8 cellular contexts compared by ENCODE assay signal in the genomic region with DNA sequence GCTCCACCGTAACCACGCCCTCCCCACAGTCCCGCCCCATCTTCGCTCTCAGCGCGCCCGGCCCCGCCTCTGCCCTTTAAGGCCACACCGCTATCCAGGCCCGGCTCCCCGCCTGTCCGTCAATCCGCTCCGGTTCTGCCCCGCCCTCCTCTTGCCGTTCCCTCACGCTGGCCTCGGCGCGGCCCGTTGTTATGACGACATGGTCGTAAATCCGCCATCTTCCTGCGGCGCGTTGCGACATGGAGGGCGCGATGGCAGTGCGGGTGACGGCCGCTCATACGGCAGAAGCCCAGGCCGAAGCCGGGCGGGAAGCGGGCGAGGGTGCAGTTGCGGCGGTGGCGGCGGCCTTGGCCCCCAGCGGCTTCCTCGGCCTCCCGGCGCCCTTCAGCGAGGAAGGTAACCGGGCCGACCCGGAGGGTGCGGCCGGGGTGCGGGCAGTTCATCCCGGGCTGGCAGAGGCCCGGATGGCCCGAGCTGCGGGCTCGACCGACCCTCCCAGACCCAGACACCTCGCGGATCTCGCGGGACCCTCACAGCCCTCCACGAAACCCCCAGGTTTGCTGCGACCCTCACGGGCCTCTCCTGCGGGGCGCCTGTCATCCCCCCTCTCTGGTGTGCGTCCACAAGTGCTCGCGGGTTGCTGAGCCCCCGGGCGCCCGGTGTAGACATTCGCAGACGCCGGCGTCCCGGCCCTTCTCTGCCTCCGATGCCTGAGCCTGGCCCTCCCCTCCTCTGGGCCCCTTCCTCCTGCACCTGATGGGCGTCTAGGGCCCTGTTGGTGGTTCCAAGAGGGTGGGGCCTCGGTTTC. TPM values are rescaled to one million over a fixed set of nuclear protein-coding genes. Genes with fewer than 3 reads are reported as not detected.
DNase-seq lines count a peak whose midpoint lies in the region; TF ChIP-seq lines count a peak whose summit lies in the region.

A gene with protein sequence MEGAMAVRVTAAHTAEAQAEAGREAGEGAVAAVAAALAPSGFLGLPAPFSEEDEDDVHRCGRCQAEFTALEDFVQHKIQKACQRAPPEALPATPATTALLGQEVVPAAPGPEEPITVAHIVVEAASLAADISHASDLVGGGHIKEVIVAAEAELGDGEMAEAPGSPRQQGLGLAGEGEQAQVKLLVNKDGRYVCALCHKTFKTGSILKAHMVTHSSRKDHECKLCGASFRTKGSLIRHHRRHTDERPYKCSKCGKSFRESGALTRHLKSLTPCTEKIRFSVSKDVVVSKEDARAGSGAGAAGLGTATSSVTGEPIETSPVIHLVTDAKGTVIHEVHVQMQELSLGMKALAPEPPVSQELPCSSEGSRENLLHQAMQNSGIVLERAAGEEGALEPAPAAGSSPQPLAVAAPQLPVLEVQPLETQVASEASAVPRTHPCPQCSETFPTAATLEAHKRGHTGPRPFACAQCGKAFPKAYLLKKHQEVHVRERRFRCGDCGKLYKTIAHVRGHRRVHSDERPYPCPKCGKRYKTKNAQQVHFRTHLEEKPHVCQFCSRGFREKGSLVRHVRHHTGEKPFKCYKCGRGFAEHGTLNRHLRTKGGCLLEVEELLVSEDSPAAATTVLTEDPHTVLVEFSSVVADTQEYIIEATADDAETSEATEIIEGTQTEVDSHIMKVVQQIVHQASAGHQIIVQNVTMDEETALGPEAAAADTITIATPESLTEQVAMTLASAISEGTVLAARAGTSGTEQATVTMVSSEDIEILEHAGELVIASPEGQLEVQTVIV (plus strand): TSS at position 217 of the 808 bp plus-strand sequence. CDS start 23 bp downstream, at position 240.

- peaks cover 27% of the 10 kb centered on the region for H4K20me1 ChIP-seq in SK-N-SH (ENCODE audit: insufficient read depth)

- H3K4me2 ChIP-seq in SK-N-SH = peak within 1 kb of the TSS; percentile 91

- H3K27me3 ChIP-seq in SK-N-SH (ENCODE audit: insufficient read depth) = no peaks in the 10 kb centered on the region
- no peaks in the 10 kb centered on the region for H3K27me3 ChIP-seq in suprapubic skin

- no peak for TF ChIP-seq RAD21 in SK-N-SH (IDR thresholded peaks at IDR 0.05; ENCODE audit: low read length)

- H3K27ac ChIP-seq in SK-N-SH (ENCODE audit: low read depth in 2 of 2, low read length in 1 of 2) (peak within 1 kb of the TSS; percentile 62 to 75), suprapubic skin (peak within 1 kb of the TSS; percentile 91)

- peaks cover 16% of the 10 kb centered on the region for H3K4me1 Mint-ChIP-seq in HFFc6 (ENCODE audit: low read depth)

- H3K4me3 Mint-ChIP-seq in HFFc6 = peak within 1 kb of the TSS; percentile 90

- H3K27ac Mint-ChIP-seq in HFFc6 = peak within 1 kb of the TSS; percentile 60

- no peaks in the 10 kb centered on the region for H3K27me3 Mint-ChIP-seq in HFFc6 (ENCODE audit: insufficient read depth)

- H3K9me2 ChIP-seq in SK-N-SH = no peaks in the 10 kb centered on the region

- H3K9ac ChIP-seq in SK-N-SH = peak within 1 kb of the TSS; percentile 89

- H3K9me3 ChIP-seq in SK-N-SH (no peaks in the 10 kb centered on the region), suprapubic skin (no peaks in the 10 kb centered on the region)

- TF ChIP-seq CTCF in HFFc6 (IDR thresholded peaks at IDR 0.05) = peak; percentile 22; the same call in 1 of the 2 replicates
- TF ChIP-seq CTCF in NB4 (IDR thresholded peaks at IDR 0.05; ENCODE audit: low read depth, low read length) = no peak
- no peak; the same call in 1 of the 2 replicates for TF ChIP-seq CTCF in SK-N-SH (IDR thresholded peaks at IDR 0.05)
- TF ChIP-seq CTCF in suprapubic skin (IDR thresholded peaks at IDR 0.05) = no peak

- DNase-seq in GM04503 (ENCODE audit: low read depth) (peak; percentile 90), HFFc6 (peak; percentile 99), NB4 (ENCODE audit: low read depth) (peak; percentile 100), SK-N-SH (peak; percentile 99), germinal center (ENCODE audit: low spot score) (peak; percentile 99), nucleus accumbens (lab: John Stamatoyannopoulos, UW) (peak; percentile 68 to 99 (median 97)), suprapubic skin (ENCODE audit: low spot score in 2 of 2) (peak; percentile 100)
- DNase-seq in activated naive CD4-positive, alpha-beta T cell treated with anti-CD3 and anti-CD28 coated beads, Interleukin-2, amount 50 U/mL, for 16 hours = peak; percentile 100

- H3K4me3 ChIP-seq in NB4 (ENCODE audit: low read depth, low read length) = peak within 1 kb of the TSS; percentile 77
- peak within 1 kb of the TSS; percentile 72 to 96 for H3K4me3 ChIP-seq in SK-N-SH (ENCODE audit: low read depth in 2 of 2, low read length in 1 of 2)
- peak within 1 kb of the TSS; percentile 95 for H3K4me3 ChIP-seq in suprapubic skin

- TF ChIP-seq POLR2A in NB4 (IDR thresholded peaks at IDR 0.05; ENCODE audit: extremely low read depth, insufficient read length) (peak; percentile 89), suprapubic skin (IDR thresholded peaks at IDR 0.05) (peak; percentile 76 to 80)

- no peaks in the 10 kb centered on the region for H3F3A ChIP-seq in SK-N-SH (replicated peaks; ENCODE audit: insufficient read depth)

- H3K36me3 Mint-ChIP-seq in HFFc6 (ENCODE audit: low read depth) = no peaks in the 10 kb centered on the region

- H3K9me3 Mint-ChIP-seq in HFFc6 = no peaks in the 10 kb centered on the region

- H2AFZ ChIP-seq in SK-N-SH (ENCODE audit: low read depth) = peak within 1 kb of the TSS; percentile 100

- H3K36me3 ChIP-seq in SK-N-SH (replicated peaks in 1 of 2; ENCODE audit: control insufficient read depth in 1 of 2, insufficient read depth in 2 of 2, low read length in 1 of 2) (peaks cover 0 to 7% of the 10 kb centered on the region in 2 experiments), suprapubic skin (peaks cover 5% of the 10 kb centered on the region)

- peaks cover 48% of the 10 kb centered on the region for H3K79me2 ChIP-seq in SK-N-SH (ENCODE audit: insufficient read depth)

- CTCF ChIA-PET in SK-N-SH (lab: Yijun Ruan, JAX) = interaction anchor here (1.5 kb wide), 1 partner anchor 29 kb away, joined by 5 read pairs; no protein-coding TSS in a partner anchor

- WGBS in SK-N-SH (ENCODE audit: low lambda C conversion rate) = under 1% methylated on average over 25 of the region's 83 CpGs
- WGBS in suprapubic skin = under 1% methylated on average over 40 of the region's 83 CpGs

- POLR2A ChIA-PET in SK-N-SH (lab: Yijun Ruan, JAX) = no interaction called here

- TF ChIP-seq EP300 in SK-N-SH (IDR thresholded peaks at IDR 0.05; ENCODE audit: borderline replicate concordance in 1 of 2, low read depth in 1 of 2, low read length in 1 of 2) (no peak), suprapubic skin (IDR thresholded peaks at IDR 0.05) (no peak)

- H3K4me1 ChIP-seq in SK-N-SH (ENCODE audit: control insufficient read depth in 1 of 2, insufficient read depth in 2 of 2, low read depth in 1 of 2, low read length in 1 of 2) (peaks cover 0 to 4% of the 10 kb centered on the region in 2 experiments; a peak in 1 of 4 replicates), suprapubic skin (peaks cover 32% of the 10 kb centered on the region)

TF ChIP-seq in SK-N-SH, 30 proteins besides CTCF, POLR2A, EP300 and RAD21 (continues in another document):
- TF ChIP-seq MXI1 (IDR thresholded peaks at IDR 0.05; ENCODE audit: low read depth, low read length) (peak; percentile 97), GABPA (IDR thresholded peaks at IDR 0.05; ENCODE audit: low read depth) (peak; percentile 42; the same call in 1 of the 2 replicates), YY1 (IDR thresholded peaks at IDR 0.05; ENCODE audit: low read depth) (peak; percentile 90), MAX (IDR thresholded peaks at IDR 0.05; ENCODE audit: low read depth) (peak; percentile 84)
- TF ChIP-seq, protein P1, sequence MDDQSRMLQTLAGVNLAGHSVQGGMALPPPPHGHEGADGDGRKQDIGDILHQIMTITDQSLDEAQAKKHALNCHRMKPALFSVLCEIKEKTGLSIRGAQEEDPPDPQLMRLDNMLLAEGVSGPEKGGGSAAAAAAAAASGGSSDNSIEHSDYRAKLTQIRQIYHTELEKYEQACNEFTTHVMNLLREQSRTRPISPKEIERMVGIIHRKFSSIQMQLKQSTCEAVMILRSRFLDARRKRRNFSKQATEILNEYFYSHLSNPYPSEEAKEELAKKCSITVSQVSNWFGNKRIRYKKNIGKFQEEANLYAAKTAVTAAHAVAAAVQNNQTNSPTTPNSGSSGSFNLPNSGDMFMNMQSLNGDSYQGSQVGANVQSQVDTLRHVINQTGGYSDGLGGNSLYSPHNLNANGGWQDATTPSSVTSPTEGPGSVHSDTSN (IDR thresholded peaks at IDR 0.05) = peak; percentile 98
- TF ChIP-seq, protein P2, sequence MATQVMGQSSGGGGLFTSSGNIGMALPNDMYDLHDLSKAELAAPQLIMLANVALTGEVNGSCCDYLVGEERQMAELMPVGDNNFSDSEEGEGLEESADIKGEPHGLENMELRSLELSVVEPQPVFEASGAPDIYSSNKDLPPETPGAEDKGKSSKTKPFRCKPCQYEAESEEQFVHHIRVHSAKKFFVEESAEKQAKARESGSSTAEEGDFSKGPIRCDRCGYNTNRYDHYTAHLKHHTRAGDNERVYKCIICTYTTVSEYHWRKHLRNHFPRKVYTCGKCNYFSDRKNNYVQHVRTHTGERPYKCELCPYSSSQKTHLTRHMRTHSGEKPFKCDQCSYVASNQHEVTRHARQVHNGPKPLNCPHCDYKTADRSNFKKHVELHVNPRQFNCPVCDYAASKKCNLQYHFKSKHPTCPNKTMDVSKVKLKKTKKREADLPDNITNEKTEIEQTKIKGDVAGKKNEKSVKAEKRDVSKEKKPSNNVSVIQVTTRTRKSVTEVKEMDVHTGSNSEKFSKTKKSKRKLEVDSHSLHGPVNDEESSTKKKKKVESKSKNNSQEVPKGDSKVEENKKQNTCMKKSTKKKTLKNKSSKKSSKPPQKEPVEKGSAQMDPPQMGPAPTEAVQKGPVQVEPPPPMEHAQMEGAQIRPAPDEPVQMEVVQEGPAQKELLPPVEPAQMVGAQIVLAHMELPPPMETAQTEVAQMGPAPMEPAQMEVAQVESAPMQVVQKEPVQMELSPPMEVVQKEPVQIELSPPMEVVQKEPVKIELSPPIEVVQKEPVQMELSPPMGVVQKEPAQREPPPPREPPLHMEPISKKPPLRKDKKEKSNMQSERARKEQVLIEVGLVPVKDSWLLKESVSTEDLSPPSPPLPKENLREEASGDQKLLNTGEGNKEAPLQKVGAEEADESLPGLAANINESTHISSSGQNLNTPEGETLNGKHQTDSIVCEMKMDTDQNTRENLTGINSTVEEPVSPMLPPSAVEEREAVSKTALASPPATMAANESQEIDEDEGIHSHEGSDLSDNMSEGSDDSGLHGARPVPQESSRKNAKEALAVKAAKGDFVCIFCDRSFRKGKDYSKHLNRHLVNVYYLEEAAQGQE (IDR thresholded peaks at IDR 0.05; ENCODE audit: low read depth, low read length) = 0 out of 2 replicates have a peak, but pooled peaks have one; percentile 20

RNA-seq across cellular contexts. Expression of the gene that starts here (rescaled TPM):
- total RNA-seq in HFFc6 (2021; fragmentation: NEBNext Ultra II Directional; extraction: Animal tissue kit (Norgen Biotek cat#: 25700)) = 10 to 100 TPM; 15.8 to 19.8 (median 16.7) TPM
- 33.0 and 34.0 TPM in 2 replicates for polyA plus RNA-seq in SK-N-SH (2012; rRNA removed)
- polyA plus RNA-seq in SK-N-SH (2012; cell fraction: cytosol; rRNA removed) = 6.1 and 11.4 TPM in 2 replicates
- polyA plus RNA-seq in SK-N-SH (2012; cell fraction: nucleus; rRNA removed) = 185 and 366 TPM in 2 replicates
- 10 to 100 TPM; 42.1 to 79.3 (median 54.2) TPM for total RNA-seq in suprapubic skin

Comparison
In these comparisons a context has a peak if more than half of its experiments do, and no peak if none do; other contexts are left out.
1. Peak in every context shown above with its lines: DNase-seq, H3K4me3 ChIP-seq and H3K27ac ChIP-seq.